In the genomic region with DNA sequence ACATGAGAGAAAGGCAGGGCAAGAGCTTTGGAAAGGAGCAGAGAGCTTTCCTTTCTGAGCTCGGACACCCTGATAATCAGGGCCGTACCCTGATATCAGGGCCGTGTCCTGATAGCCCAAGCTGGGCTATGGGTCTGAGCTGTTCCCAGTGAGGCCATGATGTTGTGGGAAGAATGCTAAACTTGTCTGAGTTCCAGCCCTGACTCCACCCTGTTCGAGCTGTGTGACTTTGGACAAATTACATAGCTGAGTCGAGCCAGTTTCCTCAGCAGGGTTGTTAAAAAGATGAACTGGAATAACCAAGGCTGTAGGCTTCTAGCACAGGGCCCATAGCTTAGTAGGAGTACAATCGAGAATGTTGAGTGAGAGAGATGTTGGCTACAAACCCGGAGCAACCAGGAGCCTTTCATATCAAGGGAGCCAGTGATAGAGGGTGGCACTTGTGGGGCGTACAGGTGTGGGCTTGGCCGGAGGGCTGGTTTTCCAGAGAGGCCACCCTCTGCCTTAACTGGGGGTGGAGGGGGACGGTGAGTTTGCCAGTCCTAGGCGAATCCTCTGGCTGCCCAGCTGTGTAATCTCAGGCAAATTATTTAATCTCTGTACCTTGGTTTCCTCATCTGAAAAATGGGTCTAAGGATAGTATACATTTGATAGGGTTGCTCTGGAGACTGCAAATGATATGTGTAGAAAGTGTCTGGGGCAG, we compare ENCODE assay signal across 11 cellular contexts. TPM values are rescaled to one million over a fixed set of nuclear protein-coding genes. Genes with fewer than 3 reads are reported as not detected.
A peak's percentile ranks its signal among the peaks of the same experiment; 100 is the strongest.
DNase-seq lines count a peak whose midpoint lies in the region; ATAC-seq, FAIRE-seq and TF ChIP-seq lines count a peak whose summit lies in the region.
"Had no signal": no experiment of that assay in that cellular context is flagged by ENCODE, and none has a peak within 500 bp of the region (broad histone marks: within the 10 kb centered on the region; RNA-seq: fewer than 3 reads in every experiment).

No MANE protein-coding gene starts in this region.

- peak; percentile 61 for ATAC-seq in Right ventricle myocardium inferior
- no peak for ATAC-seq in memory B cell (ENCODE audit: low read depth)

- FAIRE-seq in bronchial epithelial cell (lab: Jason Lieb, UNC) = peak; percentile 7

- H3K27ac Mint-ChIP-seq in memory B cell = peak overlapping the region; percentile 94

- no peaks in the 10 kb centered on the region for H3K9me3 ChIP-seq in right atrium auricular region

- H3K27me3 ChIP-seq in right atrium auricular region (no peaks in the 10 kb centered on the region), bronchial epithelial cell (ENCODE audit: control insufficient read depth, insufficient read depth, low read length) (no peaks in the 10 kb centered on the region)

- intact Hi-C loops in Right ventricle myocardium inferior (cut with DNase I) = no loop called here

- no peaks in the 10 kb centered on the region for H3K9me3 Mint-ChIP-seq in memory B cell

- H3K4me1 Mint-ChIP-seq in memory B cell = peaks cover 40% of the 10 kb centered on the region

- no peaks in the 10 kb centered on the region for H3K27me3 Mint-ChIP-seq in memory B cell

- H3K4me1 ChIP-seq in right atrium auricular region (peaks cover 0 to 19% of the 10 kb centered on the region in 2 donors), urinary bladder (ENCODE audit: insufficient read depth) (no peaks in the 10 kb centered on the region)

- no peaks in the 10 kb centered on the region for H3K36me3 Mint-ChIP-seq in memory B cell

- H3K36me3 ChIP-seq in right atrium auricular region (no peaks in the 10 kb centered on the region), bronchial epithelial cell (ENCODE audit: control insufficient read depth, insufficient read depth, low read length) (no peaks in the 10 kb centered on the region), urinary bladder (ENCODE audit: insufficient read depth) (no peaks in the 10 kb centered on the region)
- H3K36me3 ChIP-seq: BLaER1 had no signal

- TF ChIP-seq CTCF in right atrium auricular region (IDR thresholded peaks at IDR 0.05) = no peak
- TF ChIP-seq CTCF in bronchial epithelial cell (IDR thresholded peaks at IDR 0.05; ENCODE audit: insufficient read depth, low read length, severe bottlenecking) = no peak

- no peak overlapping the region for H3K4me3 ChIP-seq in right atrium auricular region
- no peak overlapping the region for H3K4me3 ChIP-seq in bronchial epithelial cell (ENCODE audit: low read depth, low read length)
- no peak overlapping the region for H3K4me3 ChIP-seq in urinary bladder (ENCODE audit: low read depth, low read length)
- H3K4me3 ChIP-seq: BLaER1 had no signal

- H3K27ac ChIP-seq in right atrium auricular region (peak overlapping the region in 1 of 2 donors; percentile 23), urinary bladder (ENCODE audit: low read depth) (peak overlapping the region; percentile 38)

- WGBS in urinary bladder = 64% methylated on average over 11 of the region's 11 CpGs

- DNase-seq in Right ventricle myocardium inferior (ENCODE audit: missing footprints) (no peak), right atrium auricular region (ENCODE audit: low spot score) (no peak), bronchial epithelial cell (ENCODE audit: low read depth) (no peak), memory B cell (ENCODE audit: low spot score in 2 of 2) (no peak), SK-N-DZ (ENCODE audit: low spot score) (no peak), cerebellar nuclear complex (lab: John Stamatoyannopoulos, UW) (no peak), HPDE6-E6E7 (ENCODE audit: extremely low spot score) (no peak)
- DNase-seq: NCI-H446 had no signal

- no peak overlapping the region for H3K4me3 Mint-ChIP-seq in memory B cell

RNA-seq across cellular contexts. Expression of a gene that starts 3.5 kb away (rescaled TPM):
- 0.32 TPM for total RNA-seq in Right ventricle myocardium inferior
- total RNA-seq in right atrium auricular region = under 1 TPM in 1 of 2 donors, not detected in 1; 0.20 TPM
- not detected in 2 replicates for total RNA-seq in bronchial epithelial cell
- not detected for total RNA-seq in urinary bladder
- 0.28 TPM for polyA plus RNA-seq in urinary bladder
- not detected in 2 replicates for polyA plus RNA-seq in SK-N-DZ (2014; cell fraction: cytosol; rRNA removed)
- polyA plus RNA-seq in SK-N-DZ (2014; cell fraction: nucleus; rRNA removed) = not detected in 2 replicates
- total RNA-seq: LHCN-M2 had no signal

RNA-seq across cellular contexts. Expression of a gene that starts 43.6 kb away (rescaled TPM):
- total RNA-seq in Right ventricle myocardium inferior (1.7 TPM), right atrium auricular region (1 to 10 TPM in 1 of 2 donors, under 1 TPM in 1; 0.48 to 3.0 TPM), bronchial epithelial cell (1.6 and 1.7 TPM in 2 replicates), urinary bladder (3.0 TPM)
- polyA plus RNA-seq in urinary bladder = 0.82 TPM
- 0.45 and 1.2 TPM in 2 replicates for polyA plus RNA-seq in SK-N-DZ (2014; cell fraction: cytosol; rRNA removed)
- 8.2 and 9.3 TPM in 2 replicates for polyA plus RNA-seq in SK-N-DZ (2014; cell fraction: nucleus; rRNA removed)
